ENCODE assay signal across 19 cellular contexts in the genomic region with DNA sequence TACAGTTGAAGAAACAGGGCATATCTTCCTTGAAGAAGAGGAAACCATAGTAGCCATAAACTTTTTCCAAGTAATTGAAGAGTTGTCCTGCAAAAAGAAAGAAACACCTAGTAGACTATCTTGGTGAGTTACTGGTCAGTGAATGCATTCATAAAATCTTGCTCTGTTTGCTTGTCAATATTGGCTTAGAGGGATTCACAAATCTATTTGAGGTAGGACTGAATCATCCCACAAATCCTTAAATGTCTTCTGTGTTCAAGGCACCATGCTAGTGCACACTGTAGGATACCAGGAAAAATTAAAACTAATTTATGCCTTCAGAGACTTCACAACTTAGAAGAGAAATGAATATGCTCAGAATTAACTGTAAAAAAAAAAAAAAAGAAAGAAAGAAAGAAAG.
"Had no signal": no experiment of that assay in that cellular context is flagged by ENCODE, and none has a peak within 500 bp of the region (broad histone marks: within the 10 kb centered on the region; RNA-seq: fewer than 3 reads in every experiment).

No MANE protein-coding gene starts in this region.

- H3K4me3 Mint-ChIP-seq: memory B cell; naive B cell; stimulated activated memory B cell treated with anti-CD40 and anti-IgM and Interleukin-4, amounts not matched to agents 10 μg/mL and 1 μg/mL and 100 μg/mL, for 72 hours had no signal

- H3K4me3 ChIP-seq: adrenal gland, colonic mucosa, gastroesophageal sphincter, heart right ventricle, mucosa of descending colon, ovary, spleen, tibial nerve had no signal

- H3K4me1 ChIP-seq: colonic mucosa, spleen had no signal

- H3K27me3 ChIP-seq: adrenal gland, colonic mucosa, gastroesophageal sphincter, heart right ventricle, ovary, spleen, tibial nerve had no signal

- H3K9me3 ChIP-seq: adrenal gland, colonic mucosa, gastroesophageal sphincter, heart right ventricle, mucosa of descending colon, ovary, spleen, tibial nerve had no signal

- H3K27me3 Mint-ChIP-seq: memory B cell; naive B cell; stimulated activated memory B cell treated with anti-CD40 and anti-IgM and Interleukin-4, amounts not matched to agents 10 μg/mL and 1 μg/mL and 100 μg/mL, for 72 hours had no signal

- H3K27ac ChIP-seq: colonic mucosa, spleen, WERI-Rb-1 had no signal

- DNase-seq: activated CD4-positive, alpha-beta T cell treated with anti-CD3 and anti-CD28 coated beads for 1 hour; activated CD4-positive, alpha-beta T cell treated with anti-CD3 and anti-CD28 coated beads, Interleukin-2, amount 50 U/mL, for 48 hours; activated gamma-delta T cell treated with Interleukin-2 at 50 U/mL for 16 hours; adrenal gland; colonic mucosa; heart right ventricle; mucosa of descending colon; naive B cell; ovary; spleen; stimulated activated CD4-positive, alpha-beta T cell treated with anti-CD3 and anti-CD28 coated beads, Interleukin-4, amount 100 ng/mL, for 4 hours; SW 1271; WERI-Rb-1 had no signal

- H3K27ac Mint-ChIP-seq: activated naive CD4-positive, alpha-beta T cell treated with anti-CD3 and anti-CD28 coated beads, Interleukin-2, amount 50 U/mL, for 72 hours; memory B cell; stimulated activated memory B cell treated with anti-CD40 and anti-IgM and Interleukin-4, amounts not matched to agents 10 μg/mL and 1 μg/mL and 100 μg/mL, for 72 hours had no signal

- H3K36me3 ChIP-seq: ovary, WERI-Rb-1 had no signal

- H3K9me3 Mint-ChIP-seq: activated naive CD4-positive, alpha-beta T cell treated with anti-CD3 and anti-CD28 coated beads, Interleukin-2, amount 50 U/mL, for 72 hours; memory B cell; naive B cell; stimulated activated memory B cell treated with anti-CD40 and anti-IgM and Interleukin-4, amounts not matched to agents 10 μg/mL and 1 μg/mL and 100 μg/mL, for 72 hours had no signal

- H3K4me1 Mint-ChIP-seq: memory B cell; naive B cell; stimulated activated memory B cell treated with anti-CD40 and anti-IgM and Interleukin-4, amounts not matched to agents 10 μg/mL and 1 μg/mL and 100 μg/mL, for 72 hours had no signal

- ATAC-seq: activated naive CD4-positive, alpha-beta T cell treated with anti-CD3 and anti-CD28 coated beads, Interleukin-2, amount 50 U/mL, for 72 hours; gastroesophageal sphincter; heart right ventricle; mucosa of descending colon; sciatic nerve; stimulated activated memory B cell treated with anti-CD40 and anti-IgM and Interleukin-4, amounts not matched to agents 10 μg/mL and 1 μg/mL and 100 μg/mL, for 72 hours had no signal
